ENCODE assay signal across 19 cellular contexts in genomic region chr18:12424252-12424651, GRCh38.
"Had no signal": no experiment of that assay in that cellular context is flagged by ENCODE, and none has a peak within 500 bp of the region (broad histone marks: within the 10 kb centered on the region; RNA-seq: fewer than 3 reads in every experiment).

No MANE protein-coding gene starts in this region.

- H3K27ac ChIP-seq: KMS-11, PC-9, RWPE1, SJSA1 had no signal

- H3K9me3 ChIP-seq: SJSA1, SK-N-SH had no signal

- FAIRE-seq: RCC 7860 had no signal

- H3K4me1 ChIP-seq: SJSA1 had no signal

- H3K27me3 ChIP-seq: SJSA1 had no signal

- H3K9ac ChIP-seq: KMS-11, SK-N-SH had no signal

- H3K4me2 ChIP-seq: KMS-11, PC-9, SK-N-SH had no signal

- DNase-seq: Karpas-422, MM.1S, MV-4-11, NCI-H1092, NCI-H1417 treated with DMSO at 0.1 percent for 48 hours, NCI-H1436 treated with DMSO at 0.1 percent for 48 hours, NCI-H1694 treated with DMSO at 0.1 percent for 48 hours, NCI-H187 treated with DMSO at 0.1 percent for 48 hours, NCI-H2227 treated with DMSO at 0.1 percent for 48 hours, NCI-H524 treated with DMSO at 0.1 percent for 48 hours, NCI-H526 treated with DMSO at 0.1 percent for 48 hours, NCI-H774, PC-9, SK-N-SH had no signal

- H2AFZ ChIP-seq: PC-9 had no signal

- H3K4me3 ChIP-seq: PC-9, SJSA1 had no signal

- ATAC-seq: Panc1 had no signal
